Comparison of ENCODE assay signal across 14 cellular contexts in the genomic region with DNA sequence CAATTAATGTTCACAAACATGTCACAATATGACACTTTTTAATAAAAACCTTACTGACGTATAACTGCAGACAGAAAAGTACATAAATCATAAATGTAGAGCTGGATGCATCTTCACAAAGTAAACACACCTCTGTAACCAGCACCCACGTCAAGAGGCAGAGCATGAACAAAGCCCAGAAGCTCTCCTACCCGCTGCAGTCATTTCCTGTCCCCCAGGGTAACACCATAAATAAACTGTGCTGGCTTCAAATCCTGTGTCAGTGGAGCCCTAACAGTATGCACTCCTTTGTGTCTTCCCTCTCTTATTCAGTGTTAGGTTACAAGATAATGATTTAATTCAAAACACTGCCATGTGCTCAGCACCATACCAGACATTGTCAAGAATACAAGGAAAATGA. TPM values are rescaled to one million over a fixed set of nuclear protein-coding genes. Genes with fewer than 3 reads are reported as not detected.
DNase-seq lines count a peak whose midpoint lies in the region; ATAC-seq and TF ChIP-seq lines count a peak whose summit lies in the region.
"Had no signal": no experiment of that assay in that cellular context is flagged by ENCODE, and none has a peak within 500 bp of the region (broad histone marks: within the 10 kb centered on the region; RNA-seq: fewer than 3 reads in every experiment).

No MANE protein-coding gene starts in this region.

- no peak overlapping the region for H4K5ac ChIP-seq in H9 (ENCODE audit: insufficient read length, low read depth, low read length)

- no peak for TF ChIP-seq CTCF in H9 (conservative IDR thresholded peaks at IDR 0.05)

- peaks cover 32% of the 10 kb centered on the region for H3K27me3 Mint-ChIP-seq in H9 (ENCODE audit: low read depth)

- no peak overlapping the region for H2BK12ac ChIP-seq in H9 (ENCODE audit: insufficient read length, low read depth, low read length)

- no peak overlapping the region for H4K91ac ChIP-seq in H9 (ENCODE audit: insufficient read length, low read depth, low read length)

- H3K9me3 ChIP-seq in aorta (ENCODE audit: control insufficient read depth, low read length) (no peaks in the 10 kb centered on the region), HAP-1 (peaks cover 2% of the 10 kb centered on the region; the same call in 1 of the 2 replicates), H9 (ENCODE audit: control insufficient read depth, low read depth, low read length) (peaks cover 5% of the 10 kb centered on the region)
- H3K9me3 ChIP-seq: prostate gland, tibial artery had no signal

- H3T11ph ChIP-seq in H9 (ENCODE audit: low read length), result no peak overlapping the region

- H4K20me1 ChIP-seq in H9 (ENCODE audit: control insufficient read depth, insufficient read depth, insufficient read length), result no peaks in the 10 kb centered on the region

- H3K27me3 ChIP-seq in aorta (ENCODE audit: control insufficient read depth in 1 of 2, insufficient read depth in 2 of 2, low read length in 1 of 2) (no peaks in the 10 kb centered on the region), HAP-1 (ENCODE audit: low read depth) (peaks cover 20% of the 10 kb centered on the region), H9 (ENCODE audit: insufficient read depth, low read length) (peaks cover 4% of the 10 kb centered on the region; the same call in 1 of the 2 replicates)

- H3K23me2 ChIP-seq in H9 (ENCODE audit: insufficient read length, low read depth, low read length, poor library complexity, severe bottlenecking), result peaks cover 3% of the 10 kb centered on the region

- H3K4me3 ChIP-seq in aorta (ENCODE audit: low read length in 2 of 2) (no peak overlapping the region), HAP-1 (no peak overlapping the region)
- H3K4me3 ChIP-seq: prostate gland, tibial artery had no signal

- H4K8ac ChIP-seq in H9 (replicated peaks; ENCODE audit: insufficient read length, low read depth, low read length), result no peak overlapping the region

- intact Hi-C loops in aorta (cut with DNase I), result no loop called here

- ATAC-seq in GM21825 (IDR thresholded peaks at IDR 0.05; ENCODE audit: unreplicated experiment) (peak; percentile 60), aorta (ENCODE audit: low FRiP score) (no peak), HG03196 (IDR thresholded peaks at IDR 0.05; ENCODE audit: unreplicated experiment) (no peak)

- H3K23ac ChIP-seq in H9 (ENCODE audit: insufficient read length, low read depth, low read length), result no peak overlapping the region

- H3K56ac ChIP-seq in H9 (ENCODE audit: insufficient read length, low read depth, low read length), result no peak overlapping the region

- no peak overlapping the region for H2BK5ac ChIP-seq in H9 (ENCODE audit: insufficient read length, low read length)

- DNase-seq in NCI-H1417 (lab: John Stamatoyannopoulos, UW), result peak; percentile 60 to 94 (median 75)
- DNase-seq in SHP77 treated with DMSO at 0.1 percent for 48 hours (lab: John Stamatoyannopoulos, UW), result peak; percentile 99
- DNase-seq in kidney tubule cell (ENCODE audit: low spot score), result peak; percentile 42
- DNase-seq in aorta, result no peak
- DNase-seq in HAP-1 (ENCODE audit: low spot score in 2 of 2), result no peak
- no peak for DNase-seq in H9
- DNase-seq: Right ventricle myocardium superior; stimulated activated CD4-positive, alpha-beta T cell treated with anti-CD3 and anti-CD28 coated beads, Interleukin-15, amount 100 ng/mL, for 24 hours; tibial artery had no signal

- H3K4me2 ChIP-seq in H9 (ENCODE audit: insufficient read depth, insufficient read length, low read length), result no peak overlapping the region

- H3K14ac ChIP-seq in H9 (ENCODE audit: insufficient read depth, low read length), result no peak overlapping the region

- no peaks in the 10 kb centered on the region for H3K79me1 ChIP-seq in H9 (ENCODE audit: insufficient read depth, low read depth, low read length, poor library complexity, severe bottlenecking)

- peaks cover 11 to 13% of the 10 kb centered on the region in 2 experiments for H3K9me3 Mint-ChIP-seq in H9
- H3K9me3 Mint-ChIP-seq: activated naive CD4-positive, alpha-beta T cell treated with anti-CD3 and anti-CD28 coated beads, Interleukin-2, amount 50 U/mL, for 24 hours had no signal

- no peak overlapping the region; a peak in 2 of 7 replicates for H3K27ac Mint-ChIP-seq in H9
- H3K27ac Mint-ChIP-seq: activated naive CD4-positive, alpha-beta T cell treated with anti-CD3 and anti-CD28 coated beads, Interleukin-2, amount 50 U/mL, for 24 hours had no signal

- no peak overlapping the region for H2BK120ac ChIP-seq in H9 (ENCODE audit: low read depth, low read length, poor library complexity, severe bottlenecking)

- H3K27ac ChIP-seq in aorta (ENCODE audit: low read depth in 1 of 2, low read length in 2 of 2) (no peak overlapping the region), H9 (ENCODE audit: insufficient read length, low read depth, low read length) (no peak overlapping the region)
- H3K27ac ChIP-seq: prostate gland, tibial artery had no signal

- in situ Hi-C loops in HAP-1 (cut with MboI; ENCODE audit: low sequenced_read_pairs), result loop anchor here (25.0 kb wide), 1 partner anchor 343 kb away; no protein-coding TSS in a partner anchor

- no peak overlapping the region for H3K4ac ChIP-seq in H9 (ENCODE audit: low read depth, low read length)

- WGBS in aorta, 2 donors, result 79% methylated on average over 3 of the region's 3 CpGs
- WGBS in H9 (ENCODE audit: extremely low coverage, insufficient read length, low lambda C conversion rate), result no CpG with 5 or more reads among the region's 3 CpGs

- no peak overlapping the region for H3K4me3 Mint-ChIP-seq in H9
- H3K4me3 Mint-ChIP-seq: activated naive CD4-positive, alpha-beta T cell treated with anti-CD3 and anti-CD28 coated beads, Interleukin-2, amount 50 U/mL, for 24 hours had no signal

- H2AFZ ChIP-seq in H9 (ENCODE audit: low read length), result no peak overlapping the region

- H3K36me3 Mint-ChIP-seq in H9 (ENCODE audit: insufficient read depth in 1 of 3, low read depth in 3 of 3), result peaks cover 6 to 14% (median 11%) of the 10 kb centered on the region in 3 experiments; a peak in 6 of 7 replicates
- H3K36me3 Mint-ChIP-seq: activated naive CD4-positive, alpha-beta T cell treated with anti-CD3 and anti-CD28 coated beads, Interleukin-2, amount 50 U/mL, for 24 hours had no signal

- no peaks in the 10 kb centered on the region for H3K79me2 ChIP-seq in H9 (ENCODE audit: insufficient read depth, low read length)

- H2BK15ac ChIP-seq in H9 (ENCODE audit: low read depth, low read length), result no peak overlapping the region

- no peak overlapping the region for H2BK20ac ChIP-seq in H9 (ENCODE audit: low read depth, low read length, poor library complexity, severe bottlenecking)

- no peak overlapping the region for H3K9ac ChIP-seq in H9 (ENCODE audit: extremely low read depth, insufficient read length, low read length)

- H2AK5ac ChIP-seq in H9 (ENCODE audit: insufficient read length, low read length), result no peak overlapping the region

- H3K36me3 ChIP-seq in aorta (ENCODE audit: control insufficient read depth in 1 of 2, insufficient read depth in 2 of 2, low read length in 1 of 2) (no peaks in the 10 kb centered on the region), HAP-1 (replicated peaks) (no peaks in the 10 kb centered on the region)
- H3K36me3 ChIP-seq: prostate gland, tibial artery had no signal

- no peak overlapping the region for H3K18ac ChIP-seq in H9 (ENCODE audit: insufficient read length, low read depth, low read length)

- H3K4me1 ChIP-seq in aorta (ENCODE audit: control insufficient read depth in 1 of 2, insufficient read depth in 2 of 2, low read length in 2 of 2) (no peaks in the 10 kb centered on the region), HAP-1 (no peaks in the 10 kb centered on the region), H9 (ENCODE audit: insufficient read depth, low read length) (no peaks in the 10 kb centered on the region; the same call in 1 of the 2 replicates)
- H3K4me1 ChIP-seq: prostate gland, tibial artery had no signal

- peaks cover 18 to 32% of the 10 kb centered on the region in 2 experiments for H3K4me1 Mint-ChIP-seq in H9
- H3K4me1 Mint-ChIP-seq: activated naive CD4-positive, alpha-beta T cell treated with anti-CD3 and anti-CD28 coated beads, Interleukin-2, amount 50 U/mL, for 24 hours had no signal

RNA-seq across cellular contexts. Expression of gene SYT13, which starts 5.7 kb away (rescaled TPM):
- total RNA-seq in aorta (under 1 TPM in 1 of 2 donors, not detected in 1; 0.36 TPM), H9 (2021) (4.3 and 6.0 TPM in 2 replicates)
- 1 to 10 TPM in 1 of 2 donors, under 1 TPM in 1; 0.08 to 2.0 TPM for polyA plus RNA-seq in aorta
- total RNA-seq: fibroblast of lung had no signal
- polyA plus RNA-seq: fibroblast of lung had no signal

Comparison
In these comparisons a context has a peak if more than half of its experiments do, and no peak if none do; other contexts are left out.
1. DNase-seq: peak in NCI-H1417 (3 of 3), SHP77 treated with DMSO at 0.1 percent for 48 hours (single experiment) and kidney tubule cell (single experiment); none in aorta (0 of 2), HAP-1 (0 of 2) and H9 (single experiment).